ENCODE assay signal across 9 cellular contexts in genomic region chr5:67998709-67999251, GRCh38.
A peak's percentile ranks its signal among the peaks of the same experiment; 100 is the strongest.
DNase-seq lines count a peak whose midpoint lies in the region; ATAC-seq and TF ChIP-seq lines count a peak whose summit lies in the region.
"Had no signal": no experiment of that assay in that cellular context is flagged by ENCODE, and none has a peak within 500 bp of the region (broad histone marks: within the 10 kb centered on the region; RNA-seq: fewer than 3 reads in every experiment).

No MANE protein-coding gene starts in this region.

- no peaks in the 10 kb centered on the region for H3K79me2 ChIP-seq in SK-N-SH (ENCODE audit: insufficient read depth)

- H3K4me3 ChIP-seq in SK-N-SH (ENCODE audit: low read depth in 2 of 2, low read length in 1 of 2), result no peak overlapping the region
- no peak overlapping the region for H3K4me3 ChIP-seq in fibroblast of pulmonary artery (replicated peaks; ENCODE audit: low read depth, low read length)

- DNase-seq in G401 (ENCODE audit: low spot score) (peak; percentile 18), SK-N-SH (peak; percentile 24), fibroblast of pulmonary artery (ENCODE audit: low read depth) (peak; percentile 89), pons (ENCODE audit: low spot score) (peak; percentile 34), ACHN (no peak)
- DNase-seq in activated naive CD4-positive, alpha-beta T cell treated with anti-CD3 and anti-CD28 coated beads, Interleukin-2, amount 50 U/mL, for 72 hours (ENCODE audit: low spot score in 2 of 2), result no peak

- POLR2A ChIA-PET in SK-N-SH (lab: Yijun Ruan, JAX), result no interaction called here

- no peak for TF ChIP-seq RAD21 in SK-N-SH (IDR thresholded peaks at IDR 0.05; ENCODE audit: low read length)

- no peaks in the 10 kb centered on the region for H3F3A ChIP-seq in SK-N-SH (replicated peaks; ENCODE audit: insufficient read depth)

- CTCF ChIA-PET in SK-N-SH (lab: Yijun Ruan, JAX), result no interaction called here

- TF ChIP-seq EP300 in SK-N-SH (IDR thresholded peaks at IDR 0.05; ENCODE audit: borderline replicate concordance in 1 of 2, low read depth in 1 of 2, low read length in 1 of 2), result no peak

- no peak for ATAC-seq in activated naive CD4-positive, alpha-beta T cell treated with anti-CD3 and anti-CD28 coated beads, Interleukin-2, amount 50 U/mL, for 72 hours
- ATAC-seq in GM19328 (IDR thresholded peaks at IDR 0.05; ENCODE audit: unreplicated experiment) (no peak), GM18498 (IDR thresholded peaks at IDR 0.05; ENCODE audit: unreplicated experiment) (no peak)
- ATAC-seq: activated T-helper 17 cell treated with anti-CD3 and anti-CD28 coated beads, Interleukin-2, amount 50 U/mL, for 72 hours had no signal

- no peak overlapping the region for H3K9ac ChIP-seq in SK-N-SH

- H4K20me1 ChIP-seq in SK-N-SH (ENCODE audit: insufficient read depth), result no peaks in the 10 kb centered on the region

- H3K4me2 ChIP-seq in SK-N-SH, result peak overlapping the region; percentile 47; the same call in 1 of the 2 replicates

- peaks cover 0 to 6% of the 10 kb centered on the region in 2 experiments; a peak in 1 of 4 replicates for H3K4me1 ChIP-seq in SK-N-SH (ENCODE audit: control insufficient read depth in 1 of 2, insufficient read depth in 2 of 2, low read depth in 1 of 2, low read length in 1 of 2)

- no peak overlapping the region for H3K27ac Mint-ChIP-seq in activated naive CD4-positive, alpha-beta T cell treated with anti-CD3 and anti-CD28 coated beads, Interleukin-2, amount 50 U/mL, for 72 hours
- H3K27ac Mint-ChIP-seq: activated T-helper 17 cell treated with anti-CD3 and anti-CD28 coated beads, Interleukin-2, amount 50 U/mL, for 72 hours had no signal

- H3K36me3 Mint-ChIP-seq in activated naive CD4-positive, alpha-beta T cell treated with anti-CD3 and anti-CD28 coated beads, Interleukin-2, amount 50 U/mL, for 72 hours, result no peaks in the 10 kb centered on the region

- H3K27ac ChIP-seq in SK-N-SH (ENCODE audit: low read depth in 2 of 2, low read length in 1 of 2), result peak overlapping the region in 1 of 2 experiments; percentile 44; a peak in 1 of 4 replicates

- TF ChIP-seq CTCF in SK-N-SH (IDR thresholded peaks at IDR 0.05), result no peak
- no peak for TF ChIP-seq CTCF in fibroblast of pulmonary artery (IDR thresholded peaks at IDR 0.05; ENCODE audit: low read length, missing control alignments)

- no peaks in the 10 kb centered on the region for H3K36me3 ChIP-seq in SK-N-SH (replicated peaks in 1 of 2; ENCODE audit: control insufficient read depth in 1 of 2, insufficient read depth in 2 of 2, low read length in 1 of 2)

- H3K9me3 ChIP-seq in SK-N-SH, result no peaks in the 10 kb centered on the region

- in situ Hi-C loops in G401 (cut with HindIII; ENCODE audit: low sequenced_read_pairs), result no loop called here
- in situ Hi-C loops in ACHN (cut with HindIII; ENCODE audit: low pct_ligation_motif_present, low pct_unique_long_range_greater_than_20kb, low sequenced_read_pairs), result no loop called here

- H3K9me2 ChIP-seq in SK-N-SH, result no peaks in the 10 kb centered on the region

- no peaks in the 10 kb centered on the region for H3K27me3 ChIP-seq in SK-N-SH (ENCODE audit: insufficient read depth)

- peaks cover 0 to 4% of the 10 kb centered on the region in 2 donors for H3K9me3 Mint-ChIP-seq in activated naive CD4-positive, alpha-beta T cell treated with anti-CD3 and anti-CD28 coated beads, Interleukin-2, amount 50 U/mL, for 72 hours
- H3K9me3 Mint-ChIP-seq: activated T-helper 17 cell treated with anti-CD3 and anti-CD28 coated beads, Interleukin-2, amount 50 U/mL, for 72 hours had no signal

- 66% methylated on average over 4 of the region's 7 CpGs for WGBS in SK-N-SH (ENCODE audit: low lambda C conversion rate)

- peak overlapping the region; percentile 83; the same call in 1 of the 2 replicates for H2AFZ ChIP-seq in SK-N-SH (ENCODE audit: low read depth)

TF ChIP-seq in SK-N-SH, 30 proteins besides CTCF, POLR2A, EP300 and RAD21:
- TF ChIP-seq NRF1 (IDR thresholded peaks at IDR 0.05; ENCODE audit: low read depth, low read length) (no peak), FOSL2 (IDR thresholded peaks at IDR 0.05; ENCODE audit: borderline replicate concordance, low read depth) (peak; percentile 46; the same call in 1 of the 2 replicates), TCF12 (IDR thresholded peaks at IDR 0.05) (peak; percentile 51; the same call in 1 of the 2 replicates), ELF1 (IDR thresholded peaks at IDR 0.05) (0 out of 2 replicates have a peak, but pooled peaks have one; percentile 32), JUND (IDR thresholded peaks at IDR 0.05) (0 out of 2 replicates have a peak, but pooled peaks have one; percentile 14), SIN3A (IDR thresholded peaks at IDR 0.05; ENCODE audit: borderline replicate concordance, low read depth, low read length) (no peak), FOXM1 (IDR thresholded peaks at IDR 0.05; ENCODE audit: low read depth) (no peak), EZH2phosphoT487 (IDR thresholded peaks at IDR 0.05; ENCODE audit: borderline replicate concordance, low read depth) (no peak), GABPA (IDR thresholded peaks at IDR 0.05; ENCODE audit: low read depth) (peak; percentile 39; the same call in 1 of the 2 replicates), TEAD4 (IDR thresholded peaks at IDR 0.05; ENCODE audit: borderline replicate concordance, insufficient read depth) (no peak), FOXJ3 (CRISPR knock-in tag; IDR thresholded peaks at IDR 0.05) (no peak), GATA2 (CRISPR knock-in tag; IDR thresholded peaks at IDR 0.05) (no peak), NFIC (IDR thresholded peaks at IDR 0.05; ENCODE audit: borderline replicate concordance) (no peak), SMC3 (IDR thresholded peaks at IDR 0.05; ENCODE audit: low read depth, low read length) (no peak)
- TF ChIP-seq, protein P1, sequence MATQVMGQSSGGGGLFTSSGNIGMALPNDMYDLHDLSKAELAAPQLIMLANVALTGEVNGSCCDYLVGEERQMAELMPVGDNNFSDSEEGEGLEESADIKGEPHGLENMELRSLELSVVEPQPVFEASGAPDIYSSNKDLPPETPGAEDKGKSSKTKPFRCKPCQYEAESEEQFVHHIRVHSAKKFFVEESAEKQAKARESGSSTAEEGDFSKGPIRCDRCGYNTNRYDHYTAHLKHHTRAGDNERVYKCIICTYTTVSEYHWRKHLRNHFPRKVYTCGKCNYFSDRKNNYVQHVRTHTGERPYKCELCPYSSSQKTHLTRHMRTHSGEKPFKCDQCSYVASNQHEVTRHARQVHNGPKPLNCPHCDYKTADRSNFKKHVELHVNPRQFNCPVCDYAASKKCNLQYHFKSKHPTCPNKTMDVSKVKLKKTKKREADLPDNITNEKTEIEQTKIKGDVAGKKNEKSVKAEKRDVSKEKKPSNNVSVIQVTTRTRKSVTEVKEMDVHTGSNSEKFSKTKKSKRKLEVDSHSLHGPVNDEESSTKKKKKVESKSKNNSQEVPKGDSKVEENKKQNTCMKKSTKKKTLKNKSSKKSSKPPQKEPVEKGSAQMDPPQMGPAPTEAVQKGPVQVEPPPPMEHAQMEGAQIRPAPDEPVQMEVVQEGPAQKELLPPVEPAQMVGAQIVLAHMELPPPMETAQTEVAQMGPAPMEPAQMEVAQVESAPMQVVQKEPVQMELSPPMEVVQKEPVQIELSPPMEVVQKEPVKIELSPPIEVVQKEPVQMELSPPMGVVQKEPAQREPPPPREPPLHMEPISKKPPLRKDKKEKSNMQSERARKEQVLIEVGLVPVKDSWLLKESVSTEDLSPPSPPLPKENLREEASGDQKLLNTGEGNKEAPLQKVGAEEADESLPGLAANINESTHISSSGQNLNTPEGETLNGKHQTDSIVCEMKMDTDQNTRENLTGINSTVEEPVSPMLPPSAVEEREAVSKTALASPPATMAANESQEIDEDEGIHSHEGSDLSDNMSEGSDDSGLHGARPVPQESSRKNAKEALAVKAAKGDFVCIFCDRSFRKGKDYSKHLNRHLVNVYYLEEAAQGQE (IDR thresholded peaks at IDR 0.05; ENCODE audit: low read depth, low read length), result no peak
- TF ChIP-seq, protein P2, sequence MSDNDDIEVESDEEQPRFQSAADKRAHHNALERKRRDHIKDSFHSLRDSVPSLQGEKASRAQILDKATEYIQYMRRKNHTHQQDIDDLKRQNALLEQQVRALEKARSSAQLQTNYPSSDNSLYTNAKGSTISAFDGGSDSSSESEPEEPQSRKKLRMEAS (IDR thresholded peaks at IDR 0.05; ENCODE audit: low read depth), result peak; percentile 73
TF ChIP-seq in SK-N-SH: peak in this region for 6.

Comparison
In these comparisons a context has a peak if more than half of its experiments do, and no peak if none do; other contexts are left out.
1. DNase-seq: peak in G401 (single experiment), SK-N-SH (single experiment), fibroblast of pulmonary artery (single experiment) and pons (single experiment); none in ACHN (single experiment) and activated naive CD4-positive, alpha-beta T cell treated with anti-CD3 and anti-CD28 coated beads, Interleukin-2, amount 50 U/mL, for 72 hours (0 of 2).